ENCODE assay signal across 7 cellular contexts in genomic region chr1:45136984-45137383, GRCh38.
"Had no signal": no experiment of that assay in that cellular context is flagged by ENCODE, and none has a peak within 500 bp of the region (broad histone marks: within the 10 kb centered on the region; RNA-seq: fewer than 3 reads in every experiment).

No MANE protein-coding gene starts in this region.

- H3K36me3 Mint-ChIP-seq: IgD-negative memory B cell had no signal

- FAIRE-seq: HTR-8/SVneo, K562 had no signal

- H3K4me3 ChIP-seq: K562 had no signal

- H3K27ac ChIP-seq: HL-60 had no signal

- H3K9me3 Mint-ChIP-seq: IgD-negative memory B cell had no signal

- H3K4me3 Mint-ChIP-seq: IgD-negative memory B cell had no signal

- H3K27ac Mint-ChIP-seq: IgD-negative memory B cell had no signal

- DNase-seq: IMR-90, KBM-7, KG1 had no signal

- ATAC-seq: K562 had no signal
